Comparison of ENCODE assay signal across 13 cellular contexts in the genomic region with DNA sequence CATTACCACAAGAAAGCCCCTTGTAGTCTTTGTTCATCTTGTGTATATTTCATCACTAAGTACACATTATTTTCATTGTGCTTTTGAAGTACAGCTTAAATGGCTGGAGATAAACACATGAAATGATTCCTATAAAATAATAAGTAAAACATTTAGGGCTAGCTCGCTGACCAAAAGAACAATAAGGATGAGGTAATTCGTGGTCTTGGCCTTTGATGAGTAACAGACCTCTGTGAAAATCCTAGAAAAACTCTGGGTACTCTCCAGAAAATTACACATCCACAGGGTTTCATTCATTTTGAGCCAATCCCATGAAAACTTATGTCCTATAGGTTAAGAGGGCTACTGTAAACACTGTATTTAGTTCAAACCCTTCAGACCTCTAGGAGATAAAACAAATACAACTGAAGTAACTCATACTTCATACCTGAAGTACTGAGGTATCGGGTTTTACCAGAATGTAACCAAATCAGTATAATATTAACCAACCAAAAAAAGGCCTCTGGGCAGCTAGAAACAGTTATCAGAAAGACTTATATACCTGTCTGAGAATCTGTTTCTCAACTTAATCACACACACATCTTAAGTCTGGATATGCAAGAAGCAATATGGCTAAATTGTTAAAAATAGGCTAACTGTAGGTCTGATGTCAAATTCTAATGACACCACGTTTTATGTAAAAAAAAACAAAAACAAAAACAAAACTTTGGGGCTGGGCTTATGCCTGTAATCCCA. TPM values are rescaled to one million over a fixed set of nuclear protein-coding genes. Genes with fewer than 3 reads are reported as not detected.
A peak's percentile ranks its signal among the peaks of the same experiment; 100 is the strongest.
DNase-seq lines count a peak whose midpoint lies in the region; ATAC-seq and TF ChIP-seq lines count a peak whose summit lies in the region.
"Had no signal": no experiment of that assay in that cellular context is flagged by ENCODE, and none has a peak within 500 bp of the region (broad histone marks: within the 10 kb centered on the region; RNA-seq: fewer than 3 reads in every experiment).

No MANE protein-coding gene starts in this region.

- TF ChIP-seq RAD21 in IMR-90 (IDR thresholded peaks at IDR 0.05; ENCODE audit: low read length), result no peak

- in situ Hi-C loops in IMR-90 (cut with MboI; ENCODE audit: low sequenced_read_pairs), result no loop called here
- in situ Hi-C loops in astrocyte of the cerebellum (cut with HindIII; ENCODE audit: low sequenced_read_pairs), result no loop called here

- no peak overlapping the region for H3K23ac ChIP-seq in IMR-90 (ENCODE audit: low read depth, low read length)

- no peaks in the 10 kb centered on the region for H3K9me3 Mint-ChIP-seq in osteocyte (ENCODE audit: unreplicated experiment)
- H3K9me3 Mint-ChIP-seq: activated B cell treated with CpG ODN at 0.5 μM for 24 hours had no signal

- H2BK15ac ChIP-seq in IMR-90 (ENCODE audit: low read depth, low read length), result no peak overlapping the region

- dilution Hi-C loops in IMR-90 (cut with HindIII; ENCODE audit: low sequenced_read_pairs, unreplicated experiment), result no loop called here

- no peak overlapping the region for H3K4ac ChIP-seq in IMR-90 (ENCODE audit: low read depth, low read length)

- H3K18ac ChIP-seq in IMR-90 (ENCODE audit: low read depth, low read length), result no peak overlapping the region

- no peaks in the 10 kb centered on the region for H3K9me1 ChIP-seq in IMR-90 (ENCODE audit: insufficient read depth, low read length)

- no peaks in the 10 kb centered on the region for H3K27me3 Mint-ChIP-seq in osteocyte (ENCODE audit: unreplicated experiment)
- H3K27me3 Mint-ChIP-seq: activated B cell treated with CpG ODN at 0.5 μM for 24 hours had no signal

- H2BK5ac ChIP-seq in IMR-90 (ENCODE audit: low read depth, low read length, poor library complexity, severe bottlenecking), result no peak overlapping the region

- no peak overlapping the region for H2BK120ac ChIP-seq in IMR-90 (ENCODE audit: low read depth, low read length)

- H3K4me2 ChIP-seq in IMR-90 (ENCODE audit: low read depth, low read length), result no peak overlapping the region

- H2AK5ac ChIP-seq in IMR-90 (ENCODE audit: low read depth, low read length), result no peak overlapping the region

- CTCF ChIA-PET in IMR-90 (lab: Yijun Ruan, JAX), result no interaction called here

- H3K27ac ChIP-seq in IMR-90 (ENCODE audit: insufficient read depth, low read length), result no peak overlapping the region
- H3K27ac ChIP-seq: coronary artery had no signal

- no peak overlapping the region for H3K4me3 Mint-ChIP-seq in osteocyte (ENCODE audit: unreplicated experiment)
- H3K4me3 Mint-ChIP-seq: activated B cell treated with CpG ODN at 0.5 μM for 24 hours had no signal

- TF ChIP-seq POLR2A in IMR-90 (IDR thresholded peaks at IDR 0.05; ENCODE audit: low read depth, low read length), result no peak

- H3K36me3 ChIP-seq in IMR-90 (ENCODE audit: control insufficient read depth, insufficient read depth, low read length), result peaks cover 7% of the 10 kb centered on the region; the same call in 1 of the 2 replicates

- H3K4me3 ChIP-seq in IMR-90 (ENCODE audit: insufficient read depth, low read depth, low read length) (no peak overlapping the region), astrocyte of the cerebellum (ENCODE audit: low read depth, low read length) (no peak overlapping the region)
- H3K4me3 ChIP-seq: coronary artery had no signal

- no peak overlapping the region for H3K56ac ChIP-seq in IMR-90 (ENCODE audit: extremely low read depth, insufficient read depth, low read length)

- intact Hi-C loops in IMR-90 (cut with micrococcal nuclease), result no loop called here

- H3K27ac Mint-ChIP-seq in osteocyte (ENCODE audit: unreplicated experiment), result no peak overlapping the region
- H3K27ac Mint-ChIP-seq: activated B cell treated with CpG ODN at 0.5 μM for 24 hours had no signal

- H3K4me1 Mint-ChIP-seq in osteocyte (ENCODE audit: unreplicated experiment), result peaks cover 5% of the 10 kb centered on the region
- H3K4me1 Mint-ChIP-seq: activated B cell treated with CpG ODN at 0.5 μM for 24 hours had no signal

- H2BK20ac ChIP-seq in IMR-90 (ENCODE audit: low read depth, low read length), result no peak overlapping the region

- H3K36me3 Mint-ChIP-seq in osteocyte (ENCODE audit: unreplicated experiment), result peaks cover 39% of the 10 kb centered on the region

- H2AFZ ChIP-seq in IMR-90 (replicated peaks; ENCODE audit: low read length, poor library complexity), result no peak overlapping the region

- 100% methylated on average over 1 of the region's 4 CpGs; no CpG with 5 or more reads in 1 of the 2 experiments for WGBS in IMR-90 (ENCODE audit: extremely low coverage in 2 of 2, insufficient read length in 1 of 2), 2 experiments

- POLR2A ChIA-PET in IMR-90 (lab: Charles Lee; ENCODE audit: unreplicated experiment), result no interaction called here

- H4K91ac ChIP-seq in IMR-90 (ENCODE audit: insufficient read depth, low read depth, low read length), result no peak overlapping the region

- H4K8ac ChIP-seq in IMR-90 (ENCODE audit: low read depth in 2 of 2, low read length in 2 of 2), result no peak overlapping the region

- no peaks in the 10 kb centered on the region for H3K9me3 ChIP-seq in IMR-90 (ENCODE audit: control insufficient read depth, insufficient read depth, low read length)

- no TSS peak for BruUV-seq in IMR-90 (replicated peaks; lab: Mats Ljungman, UMichigan)

- H3K14ac ChIP-seq in IMR-90 (replicated peaks; ENCODE audit: low read depth, low read length), result no peak overlapping the region

- H4K5ac ChIP-seq in IMR-90 (ENCODE audit: low read depth, low read length), result no peak overlapping the region

- no peaks in the 10 kb centered on the region for H3K4me1 ChIP-seq in IMR-90 (ENCODE audit: control insufficient read depth, insufficient read depth, low read length)

- TF ChIP-seq CTCF in IMR-90 (conservative IDR thresholded peaks at IDR 0.05; ENCODE audit: low read depth, low read length), result no peak
- TF ChIP-seq CTCF in astrocyte of the cerebellum (IDR thresholded peaks at IDR 0.05; ENCODE audit: low read depth, low read length, missing control alignments), result no peak
- no peak for TF ChIP-seq CTCF in osteocyte (IDR thresholded peaks at IDR 0.05)
- TF ChIP-seq CTCF in omental fat pad (IDR thresholded peaks at IDR 0.05), result no peak

- H2AK9ac ChIP-seq in IMR-90 (replicated peaks; ENCODE audit: low read depth, low read length, poor library complexity), result no peak overlapping the region

- no peaks in the 10 kb centered on the region for H3K27me3 ChIP-seq in IMR-90 (ENCODE audit: control insufficient read depth, insufficient read depth, low read length)

- ATAC-seq in IMR-90 (ENCODE audit: low read depth) (peak; percentile 73), omental fat pad (ENCODE audit: low FRiP score) (no peak)

- H3K79me1 ChIP-seq in IMR-90 (ENCODE audit: low read depth in 1 of 2, low read length in 2 of 2), result peaks cover 0 to 8% of the 10 kb centered on the region in 2 experiments; a peak in 2 of 4 replicates

- peak; percentile 66 for DNase-seq in AG20443 (ENCODE audit: low spot score)
- peak; percentile 89 for DNase-seq in IMR-90
- peak; percentile 87 for DNase-seq in astrocyte of the cerebellum (ENCODE audit: low read depth)
- DNase-seq in left kidney (ENCODE audit: low read depth, low spot score), result peak; percentile 7
- no peak for DNase-seq in activated CD8-positive, alpha-beta memory T cell treated with anti-CD3 and anti-CD28 coated beads, Interleukin-2, amount 50 U/mL, for 48 hours
- no peak for DNase-seq in osteocyte (ENCODE audit: extremely low spot score, unreplicated experiment)
- no peak for DNase-seq in SHP77 treated with DMSO at 0.1 percent for 48 hours (lab: John Stamatoyannopoulos, UW)
- DNase-seq in omental fat pad (ENCODE audit: low spot score), result no peak
- DNase-seq: activated B cell treated with CpG ODN at 0.5 μM for 24 hours; activated effector memory CD4-positive, alpha-beta T cell treated with Interleukin-2 at 50 U/mL for 16 hours; NCI-H2171; SHP77 had no signal

- H3K9ac ChIP-seq in IMR-90 (ENCODE audit: low read depth, low read length), result no peak overlapping the region

- H4K20me1 ChIP-seq in IMR-90 (ENCODE audit: insufficient read depth, low read length), result no peaks in the 10 kb centered on the region

TF ChIP-seq in IMR-90, 13 proteins besides CTCF, POLR2A, EP300 and RAD21:
- TF ChIP-seq CEBPB (IDR thresholded peaks at IDR 0.05; ENCODE audit: low read depth, low read length), result peak; percentile 30; the same call in 1 of the 2 replicates
- TF ChIP-seq FOS (IDR thresholded peaks at IDR 0.05; ENCODE audit: low read depth, low read length), result peak; percentile 44; the same call in 1 of the 2 replicates
- TF ChIP-seq, protein P1, sequence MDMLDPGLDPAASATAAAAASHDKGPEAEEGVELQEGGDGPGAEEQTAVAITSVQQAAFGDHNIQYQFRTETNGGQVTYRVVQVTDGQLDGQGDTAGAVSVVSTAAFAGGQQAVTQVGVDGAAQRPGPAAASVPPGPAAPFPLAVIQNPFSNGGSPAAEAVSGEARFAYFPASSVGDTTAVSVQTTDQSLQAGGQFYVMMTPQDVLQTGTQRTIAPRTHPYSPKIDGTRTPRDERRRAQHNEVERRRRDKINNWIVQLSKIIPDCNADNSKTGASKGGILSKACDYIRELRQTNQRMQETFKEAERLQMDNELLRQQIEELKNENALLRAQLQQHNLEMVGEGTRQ (IDR thresholded peaks at IDR 0.05; ENCODE audit: low read depth, low read length), result no peak
- TF ChIP-seq CHD1 (IDR thresholded peaks at IDR 0.05; ENCODE audit: low read depth, low read length), result no peak
TF ChIP-seq in IMR-90: peak in this region for 2.

RNA-seq across cellular contexts. Expression of a gene that starts 31.0 kb away (rescaled TPM):
- total RNA-seq in IMR-90 (2012; rRNA removed) (11.1 and 32.8 TPM in 2 replicates), osteocyte (28.6 and 29.5 TPM in 2 replicates), omental fat pad (10 to 100 TPM; 13.8 to 18.6 (median 17.4) TPM)
- polyA plus RNA-seq in IMR-90 (2012; rRNA removed), result 13.5 and 16.8 TPM in 2 replicates
- 2.4 TPM in 2 replicates for polyA plus RNA-seq in IMR-90 (2012; cell fraction: cytosol; rRNA removed)
- polyA plus RNA-seq in IMR-90 (2012; cell fraction: nucleus; rRNA removed; ENCODE audit: low replicate concordance), result 1.1 and 11.6 TPM in 2 replicates

Comparison
In these comparisons a context has a peak if more than half of its experiments do, and no peak if none do; other contexts are left out.
1. DNase-seq: peak in AG20443 (single experiment), IMR-90 (single experiment), astrocyte of the cerebellum (single experiment) and left kidney (single experiment); none in activated CD8-positive, alpha-beta memory T cell treated with anti-CD3 and anti-CD28 coated beads, Interleukin-2, amount 50 U/mL, for 48 hours (single experiment), osteocyte (single experiment), SHP77 treated with DMSO at 0.1 percent for 48 hours (single experiment) and omental fat pad (single experiment).